11 cellular contexts compared by ENCODE assay signal in genomic region chr11:69012092-69013008, GRCh38. TPM values are rescaled to one million over a fixed set of nuclear protein-coding genes. Genes with fewer than 3 reads are reported as not detected.
DNase-seq lines count a peak whose midpoint lies in the region; ATAC-seq and TF ChIP-seq lines count a peak whose summit lies in the region.
"Had no signal": no experiment of that assay in that cellular context is flagged by ENCODE, and none has a peak within 500 bp of the region (broad histone marks: within the 10 kb centered on the region; RNA-seq: fewer than 3 reads in every experiment).

No MANE protein-coding gene starts in this region.

- peaks cover 53% of the 10 kb centered on the region for H3K4me1 ChIP-seq in HUES48 (ENCODE audit: control insufficient read depth, insufficient read depth, low read length)
- peaks cover 35% of the 10 kb centered on the region for H3K4me1 ChIP-seq in testis
- H3K4me1 ChIP-seq in CD8-positive, alpha-beta T cell (ENCODE audit: insufficient read depth, low read length) = peaks cover 4% of the 10 kb centered on the region

- no peak for ATAC-seq in GM18909 (IDR thresholded peaks at IDR 0.05; ENCODE audit: poor library complexity, unreplicated experiment)
- no peak for ATAC-seq in CD8-positive, alpha-beta T cell

- H3K36me3 Mint-ChIP-seq in CD8-positive, alpha-beta T cell = no peaks in the 10 kb centered on the region

- TF ChIP-seq POLR2A in lower leg skin (IDR thresholded peaks at IDR 0.05) = no peak
- no peak for TF ChIP-seq POLR2A in testis (IDR thresholded peaks at IDR 0.05)

- intact Hi-C loops in dorsolateral prefrontal cortex (cut with DNase I) = no loop called here
- intact Hi-C loops in lower leg skin (cut with DNase I; ENCODE audit: low total_unique reads) = no loop called here
- intact Hi-C loops in testis (cut with DNase I; ENCODE audit: low total_unique reads) = no loop called here
- intact Hi-C loops in CD8-positive, alpha-beta T cell (cut with DNase I, micrococcal nuclease) = no loop called here

- H3K27ac ChIP-seq in HUES48 (ENCODE audit: low read depth, low read length) (peak overlapping the region; percentile 66), dorsolateral prefrontal cortex (peak overlapping the region in 31 of 59 donors; percentile 12 to 86 (median 56)), testis (peak overlapping the region; percentile 88 to 94)
- no peak overlapping the region for H3K27ac ChIP-seq in CD8-positive, alpha-beta T cell (ENCODE audit: low read depth, low read length)

- DNase-seq in dorsolateral prefrontal cortex = no peak
- DNase-seq in lower leg skin (ENCODE audit: low spot score in 2 of 2) = no peak
- DNase-seq in testis = no peak
- DNase-seq in iPS-NIHi11 (ENCODE audit: low spot score) = no peak
- DNase-seq in CD8-positive, alpha-beta T cell = no peak
- DNase-seq in NCI-H2029 (lab: John Stamatoyannopoulos, UW) = no peak
- DNase-seq: activated naive CD4-positive, alpha-beta T cell; NCI-H510A had no signal

- CTCF ChIA-PET in CD8-positive, alpha-beta T cell (lab: Charles Lee) = interaction anchor here (1.4 kb wide), 1 partner anchor 22 kb away, joined by 3 read pairs; no protein-coding TSS in a partner anchor

- POLR2A ChIA-PET in CD8-positive, alpha-beta T cell (lab: Charles Lee) = interaction anchor here (0.7 kb wide), 1 partner anchor 40 kb away, joined by 3 read pairs; no protein-coding TSS in a partner anchor

- no peaks in the 10 kb centered on the region for H3K9me3 ChIP-seq in HUES48 (ENCODE audit: control insufficient read depth, insufficient read depth, low read length)
- H3K9me3 ChIP-seq in testis = no peaks in the 10 kb centered on the region
- H3K9me3 ChIP-seq in CD8-positive, alpha-beta T cell (ENCODE audit: low read length) = no peaks in the 10 kb centered on the region

- H3K4me3 ChIP-seq in HUES48 (ENCODE audit: low read depth, low read length) (peak overlapping the region; percentile 62), dorsolateral prefrontal cortex (peak overlapping the region in 56 of 59 donors; percentile 7 to 65 (median 46)), lower leg skin (ENCODE audit: low read depth, poor library complexity, severe bottlenecking) (peak overlapping the region; percentile 14), testis (peak overlapping the region; percentile 54 to 56)
- H3K4me3 ChIP-seq in CD8-positive, alpha-beta T cell (ENCODE audit: low read depth, low read length) = no peak overlapping the region

- no peaks in the 10 kb centered on the region for H3K36me3 ChIP-seq in HUES48 (ENCODE audit: control insufficient read depth, insufficient read depth, low read length)
- H3K36me3 ChIP-seq in testis (ENCODE audit: low read depth, missing control alignments) = no peaks in the 10 kb centered on the region
- H3K36me3 ChIP-seq in CD8-positive, alpha-beta T cell (ENCODE audit: insufficient read depth, low read length) = no peaks in the 10 kb centered on the region

- no peak for TF ChIP-seq CTCF in dorsolateral prefrontal cortex (IDR thresholded peaks at IDR 0.05 in 54 of 56, conservative IDR thresholded peaks at IDR 0.05 in 2 of 56; ENCODE audit: low read depth in 1 of 56, partially characterized antibody in 56 of 56)
- no peak for TF ChIP-seq CTCF in lower leg skin (IDR thresholded peaks at IDR 0.05)
- TF ChIP-seq CTCF in testis (IDR thresholded peaks at IDR 0.05) = no peak
- no peak for TF ChIP-seq CTCF in CD8-positive, alpha-beta T cell (IDR thresholded peaks at IDR 0.05)

- peaks cover 6% of the 10 kb centered on the region for H3K4me1 Mint-ChIP-seq in CD8-positive, alpha-beta T cell (ENCODE audit: low read depth)

- WGBS in lower leg skin, 2 donors = 46 to 48% methylated on average over 17 to 20 of the region's 21 CpGs
- WGBS in testis, 2 donors = 49 to 51% methylated on average over 12 to 21 of the region's 21 CpGs

- H3K4me3 Mint-ChIP-seq in CD8-positive, alpha-beta T cell = no peak overlapping the region

- H3K27ac Mint-ChIP-seq in CD8-positive, alpha-beta T cell = no peak overlapping the region

- H3K9ac ChIP-seq in HUES48 (ENCODE audit: low read depth, low read length) = no peak overlapping the region

- H3K27me3 ChIP-seq in HUES48 (ENCODE audit: control insufficient read depth, insufficient read depth, low read length) (peaks cover 10% of the 10 kb centered on the region; the same call in 1 of the 2 replicates), dorsolateral prefrontal cortex (peaks cover 0 to 50% (median 22%) of the 10 kb centered on the region in 45 donors), testis (no peaks in the 10 kb centered on the region)
- H3K27me3 ChIP-seq in CD8-positive, alpha-beta T cell (ENCODE audit: insufficient read depth, low read length) = peaks cover 12% of the 10 kb centered on the region

- no peaks in the 10 kb centered on the region for H3K9me3 Mint-ChIP-seq in CD8-positive, alpha-beta T cell

- H3K27me3 Mint-ChIP-seq in CD8-positive, alpha-beta T cell (ENCODE audit: low read depth) = peaks cover 26% of the 10 kb centered on the region

RNA-seq across cellular contexts. Expression of gene MRGPRF, which starts 0.7 kb away (rescaled TPM):
- total RNA-seq in dorsolateral prefrontal cortex (10 to 100 TPM in 4 of 120 experiments, 1 to 10 TPM in 109, under 1 TPM in 7; 0.73 to 15.7 (median 3.0) TPM), lower leg skin (10 to 100 TPM in 2 of 4 donors, 1 to 10 TPM in 1, under 1 TPM in 1; 0.84 to 11.0 (median 7.3) TPM), testis (10 to 100 TPM in 1 of 2 donors, 1 to 10 TPM in 1; 10.0 to 12.2 TPM)
- polyA plus RNA-seq in testis (ENCODE audit: insufficient read depth, low read depth, low replicate concordance) = 21.1 TPM
- total RNA-seq in CD8-positive, alpha-beta T cell = not detected
- total RNA-seq: HT1080 had no signal

RNA-seq across cellular contexts. Expression of gene MRGPRD, which starts 31.6 kb away (rescaled TPM):
- total RNA-seq in dorsolateral prefrontal cortex (not detected), lower leg skin (not detected), testis (not detected)
- polyA plus RNA-seq in testis (ENCODE audit: insufficient read depth, low read depth, low replicate concordance) = not detected
- total RNA-seq in CD8-positive, alpha-beta T cell = not detected
- total RNA-seq: HT1080 had no signal

RNA-seq across cellular contexts. Expression of gene TPCN2, which starts 36.4 kb away (rescaled TPM):
- total RNA-seq in dorsolateral prefrontal cortex (10 to 100 TPM; 15.3 to 43.5 (median 27.6) TPM), lower leg skin (10 to 100 TPM; 12.7 to 16.9 (median 14.2) TPM), testis (10 to 100 TPM; 28.4 to 32.5 TPM)
- polyA plus RNA-seq in testis (ENCODE audit: insufficient read depth, low read depth, low replicate concordance) = 12.9 TPM
- total RNA-seq in CD8-positive, alpha-beta T cell = 10 to 100 TPM; 13.1 to 15.0 TPM
